6 cellular contexts compared by ENCODE assay signal in genomic region chr22:23373601-23374000, GRCh38.
"Had no signal": no experiment of that assay in that cellular context is flagged by ENCODE, and none has a peak within 500 bp of the region (broad histone marks: within the 10 kb centered on the region; RNA-seq: fewer than 3 reads in every experiment).

No MANE protein-coding gene starts in this region.

- DNase-seq: GM23248, H9, HCEC 1CT had no signal

- ATAC-seq: HepG2 had no signal

- H3K9me3 Mint-ChIP-seq: H9, IgD-negative memory B cell had no signal

- H3K4me3 ChIP-seq: GM23248 had no signal

- H3K4me3 Mint-ChIP-seq: H9, IgD-negative memory B cell had no signal

- H3K27ac ChIP-seq: GM23248, HL-60 had no signal

- H3K9ac ChIP-seq: GM23248 had no signal

- H3K27ac Mint-ChIP-seq: H9, IgD-negative memory B cell had no signal
